Comparison of ENCODE assay signal across 8 cellular contexts in genomic region chr1:89994805-89995594, GRCh38.
DNase-seq lines count a peak whose midpoint lies in the region; ATAC-seq lines count a peak whose summit lies in the region.

Gene ZNF326, plus strand, starts transcription at chr1:89995110. Its CDS starts 148 bp downstream, at chr1:89995258.

- DNase-seq in CMK (ENCODE audit: low read depth) (peak; percentile 87), HS-27A (ENCODE audit: low read depth) (peak; percentile 95), medulla oblongata (ENCODE audit: extremely low spot score) (peak; percentile 96)
- peak; percentile 94 for DNase-seq in NK-92 treated with Interleukin-12 subunit alpha and Interleukin-12 subunit beta, amount 100 ng/mL, for 24 hours (lab: John Stamatoyannopoulos, UW)
- DNase-seq in activated CD8-positive, alpha-beta memory T cell treated with anti-CD3 and anti-CD28 coated beads for 24 hours, result peak; percentile 99
- DNase-seq in effector CD8-positive, alpha-beta T cell (lab: John Stamatoyannopoulos, UW), result peak; percentile 92
- peak; percentile 87 for DNase-seq in stimulated activated CD8-positive, alpha-beta memory T cell treated with anti-CD3 and anti-CD28 coated beads, Interleukin-12 subunit alpha, Interleukin-12 subunit beta, amount 100 ng/mL, for 1 hour (ENCODE audit: low read depth)

- peak; percentile 96 for ATAC-seq in GM19467 (IDR thresholded peaks at IDR 0.05; ENCODE audit: unreplicated experiment)

Comparison
In these comparisons a context has a peak if more than half of its experiments do, and no peak if none do; other contexts are left out.
1. Peak in every context shown above with its lines: DNase-seq and ATAC-seq.